ENCODE assay signal across 34 cellular contexts in genomic region chr17:46751425-46751824, GRCh38.
"Had no signal": no experiment of that assay in that cellular context is flagged by ENCODE, and none has a peak within 500 bp of the region (broad histone marks: within the 10 kb centered on the region; RNA-seq: fewer than 3 reads in every experiment).

No MANE protein-coding gene starts in this region.

- H3K27me3 ChIP-seq: adrenal gland, ascending aorta, body of pancreas, brain microvascular endothelial cell, breast epithelium, cardiac muscle cell had no signal

- H3K9me3 ChIP-seq: adrenal gland, ascending aorta, body of pancreas, breast epithelium had no signal

- H3K4me3 ChIP-seq: adrenal gland, ascending aorta, body of pancreas, breast epithelium, cardiac muscle cell had no signal

- FAIRE-seq: astrocyte had no signal

- ATAC-seq: activated naive CD4-positive, alpha-beta T cell treated with anti-CD3 and anti-CD28 coated beads, Interleukin-2, amount 50 U/mL, for 72 hours; activated naive CD8-positive, alpha-beta T cell treated with anti-CD3 and anti-CD28 coated beads, Interleukin-2, amount 50 U/mL, for 24 hours; activated T-cell treated with anti-CD3 and anti-CD28 coated beads, Interleukin-2, amount 50 U/mL, for 4 hours; activated T-cell treated with anti-CD3 and anti-CD28 coated beads, Interleukin-2, amount 50 U/mL, for 72 hours; activated T-helper 17 cell treated with anti-CD3 and anti-CD28 coated beads, Interleukin-2, amount 50 U/mL, for 72 hours; body of pancreas had no signal

- H3K4me1 ChIP-seq: adrenal gland, ascending aorta, body of pancreas, breast epithelium had no signal

- H3K27ac ChIP-seq: adrenal gland, ascending aorta, body of pancreas, brain microvascular endothelial cell, breast epithelium, cardiac muscle cell had no signal

- DNase-seq: activated effector memory CD4-positive, alpha-beta T cell treated with anti-CD3 and anti-CD28 coated beads, Interleukin-2, amount 50 U/mL, for 16 hours; activated effector memory CD4-positive, alpha-beta T cell treated with Interleukin-2 at 50 U/mL for 16 hours; activated gamma-delta T cell; activated gamma-delta T cell treated with Interleukin-2 at 50 U/mL for 16 hours; activated naive CD4-positive, alpha-beta T cell; activated naive CD4-positive, alpha-beta T cell treated with anti-CD3 and anti-CD28 coated beads for 36 hours; activated naive CD4-positive, alpha-beta T cell treated with anti-CD3 and anti-CD28 coated beads, Interleukin-2, amount 10 ng/mL, durations not matched to agents 7 days and 5 days; activated naive CD4-positive, alpha-beta T cell treated with anti-CD3 and anti-CD28 coated beads, Interleukin-2, amount 50 U/mL, for 16 hours; activated naive CD4-positive, alpha-beta T cell treated with Interleukin-2 at 50 U/mL for 16 hours; activated naive CD8-positive, alpha-beta T cell treated with anti-CD3 and anti-CD28 coated beads for 36 hours; activated naive CD8-positive, alpha-beta T cell treated with anti-CD3 and anti-CD28 coated beads, Interleukin-2, amount 10 ng/mL, durations not matched to agents 7 days and 5 days; activated naive CD8-positive, alpha-beta T cell treated with anti-CD3 and anti-CD28 coated beads, Interleukin-2, amount 50 U/mL, for 24 hours; activated T-cell treated with anti-CD3 and anti-CD28 coated beads for 4 hours; activated T-cell treated with anti-CD3 and anti-CD28 coated beads, Interleukin-2, amount 50 U/mL, for 1 hour; activated T-cell treated with anti-CD3 and anti-CD28 coated beads, Interleukin-2, amount 50 U/mL, for 24 hours; activated T-cell treated with anti-CD3 and anti-CD28 coated beads, Interleukin-2, amount 50 U/mL, for 4 hours; activated T-cell treated with anti-CD3 and anti-CD28 coated beads, Interleukin-2, amount 50 U/mL, for 48 hours; activated T-cell treated with anti-CD3 and anti-CD28 coated beads, Interleukin-2, amount 50 U/mL, for 72 hours; adrenal gland; amniotic stem cell; amygdala; anterior cingulate cortex; aorta; body of pancreas; brain microvascular endothelial cell; caudate nucleus; central memory CD4-positive, alpha-beta T cell; cerebellar nuclear complex had no signal
